Comparison of ENCODE assay signal across 1 cellular context in the genomic region with DNA sequence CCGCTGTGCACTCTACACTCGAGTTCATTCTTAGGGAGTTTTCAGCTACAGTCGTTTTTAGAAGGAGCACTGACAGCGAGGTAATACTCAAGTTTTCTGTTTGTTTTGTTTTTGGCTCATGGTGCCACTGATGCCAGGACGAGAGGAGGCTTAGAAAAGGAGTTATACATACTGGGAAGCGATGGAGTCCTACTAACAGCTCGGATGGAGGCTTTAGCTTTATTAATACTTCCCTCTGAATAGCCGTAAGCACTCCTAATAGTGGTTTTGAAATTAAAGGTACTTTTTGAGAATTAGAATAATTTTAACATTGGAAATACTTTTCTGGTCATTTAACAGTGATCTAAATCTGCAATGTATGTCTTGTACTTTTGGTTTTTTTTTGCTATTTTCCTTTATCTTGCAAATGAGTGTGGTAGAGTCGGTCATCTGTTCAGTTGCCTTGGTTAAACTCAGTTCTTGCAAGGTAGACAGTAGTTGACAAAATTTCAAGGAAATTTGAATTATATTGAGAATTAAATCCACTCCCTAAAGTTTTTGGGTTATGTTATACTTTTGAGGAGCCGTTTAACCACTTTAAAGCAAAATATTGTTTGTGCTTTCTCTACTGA.
TF ChIP-seq lines count a peak whose summit lies in the region.

No MANE protein-coding gene starts in this region.

TF ChIP-seq in K562, 482 proteins besides CTCF, POLR2A, EP300 and RAD21 (continued from another document and continues in another):
- TF ChIP-seq, protein P1, sequence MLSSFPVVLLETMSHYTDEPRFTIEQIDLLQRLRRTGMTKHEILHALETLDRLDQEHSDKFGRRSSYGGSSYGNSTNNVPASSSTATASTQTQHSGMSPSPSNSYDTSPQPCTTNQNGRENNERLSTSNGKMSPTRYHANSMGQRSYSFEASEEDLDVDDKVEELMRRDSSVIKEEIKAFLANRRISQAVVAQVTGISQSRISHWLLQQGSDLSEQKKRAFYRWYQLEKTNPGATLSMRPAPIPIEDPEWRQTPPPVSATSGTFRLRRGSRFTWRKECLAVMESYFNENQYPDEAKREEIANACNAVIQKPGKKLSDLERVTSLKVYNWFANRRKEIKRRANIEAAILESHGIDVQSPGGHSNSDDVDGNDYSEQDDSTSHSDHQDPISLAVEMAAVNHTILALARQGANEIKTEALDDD (IDR thresholded peaks at IDR 0.05) = peak; percentile 37; the same call in 1 of the 2 replicates
- 0 out of 2 replicates have a peak, but pooled peaks have one; percentile 12 for TF ChIP-seq DPF2 (IDR thresholded peaks at IDR 0.05)
- no peak for TF ChIP-seq ETS2 (tag; IDR thresholded peaks at IDR 0.05; ENCODE audit: borderline replicate concordance, poor library complexity, severe bottlenecking)
- TF ChIP-seq KAT7 (CRISPR knock-in tag; IDR thresholded peaks at IDR 0.05; ENCODE audit: borderline replicate concordance) = no peak
- TF ChIP-seq SOX6 (IDR thresholded peaks at IDR 0.05) = no peak
- peak; percentile 19 for TF ChIP-seq SMARCA4 (IDR thresholded peaks at IDR 0.05)
- no peak for TF ChIP-seq FOXK1 (CRISPR knock-in tag; IDR thresholded peaks at IDR 0.05; ENCODE audit: borderline replicate concordance)
- TF ChIP-seq, protein P2, sequence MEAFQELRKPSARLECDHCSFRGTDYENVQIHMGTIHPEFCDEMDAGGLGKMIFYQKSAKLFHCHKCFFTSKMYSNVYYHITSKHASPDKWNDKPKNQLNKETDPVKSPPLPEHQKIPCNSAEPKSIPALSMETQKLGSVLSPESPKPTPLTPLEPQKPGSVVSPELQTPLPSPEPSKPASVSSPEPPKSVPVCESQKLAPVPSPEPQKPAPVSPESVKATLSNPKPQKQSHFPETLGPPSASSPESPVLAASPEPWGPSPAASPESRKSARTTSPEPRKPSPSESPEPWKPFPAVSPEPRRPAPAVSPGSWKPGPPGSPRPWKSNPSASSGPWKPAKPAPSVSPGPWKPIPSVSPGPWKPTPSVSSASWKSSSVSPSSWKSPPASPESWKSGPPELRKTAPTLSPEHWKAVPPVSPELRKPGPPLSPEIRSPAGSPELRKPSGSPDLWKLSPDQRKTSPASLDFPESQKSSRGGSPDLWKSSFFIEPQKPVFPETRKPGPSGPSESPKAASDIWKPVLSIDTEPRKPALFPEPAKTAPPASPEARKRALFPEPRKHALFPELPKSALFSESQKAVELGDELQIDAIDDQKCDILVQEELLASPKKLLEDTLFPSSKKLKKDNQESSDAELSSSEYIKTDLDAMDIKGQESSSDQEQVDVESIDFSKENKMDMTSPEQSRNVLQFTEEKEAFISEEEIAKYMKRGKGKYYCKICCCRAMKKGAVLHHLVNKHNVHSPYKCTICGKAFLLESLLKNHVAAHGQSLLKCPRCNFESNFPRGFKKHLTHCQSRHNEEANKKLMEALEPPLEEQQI (IDR thresholded peaks at IDR 0.05) = no peak
- TF ChIP-seq ATF7 (IDR thresholded peaks at IDR 0.05) = peak; percentile 37; the same call in 1 of the 2 replicates
- 0 out of 2 replicates have a peak, but pooled peaks have one; percentile 47 for TF ChIP-seq RHOXF2B (CRISPR knock-in tag; conservative IDR thresholded peaks at IDR 0.05)
- TF ChIP-seq HDAC3 (IDR thresholded peaks at IDR 0.05; ENCODE audit: borderline replicate concordance, partially characterized antibody) = no peak
- TF ChIP-seq NCOA2 (IDR thresholded peaks at IDR 0.05; ENCODE audit: partially characterized antibody in 2 of 2) = no peak
- TF ChIP-seq, protein P3, sequence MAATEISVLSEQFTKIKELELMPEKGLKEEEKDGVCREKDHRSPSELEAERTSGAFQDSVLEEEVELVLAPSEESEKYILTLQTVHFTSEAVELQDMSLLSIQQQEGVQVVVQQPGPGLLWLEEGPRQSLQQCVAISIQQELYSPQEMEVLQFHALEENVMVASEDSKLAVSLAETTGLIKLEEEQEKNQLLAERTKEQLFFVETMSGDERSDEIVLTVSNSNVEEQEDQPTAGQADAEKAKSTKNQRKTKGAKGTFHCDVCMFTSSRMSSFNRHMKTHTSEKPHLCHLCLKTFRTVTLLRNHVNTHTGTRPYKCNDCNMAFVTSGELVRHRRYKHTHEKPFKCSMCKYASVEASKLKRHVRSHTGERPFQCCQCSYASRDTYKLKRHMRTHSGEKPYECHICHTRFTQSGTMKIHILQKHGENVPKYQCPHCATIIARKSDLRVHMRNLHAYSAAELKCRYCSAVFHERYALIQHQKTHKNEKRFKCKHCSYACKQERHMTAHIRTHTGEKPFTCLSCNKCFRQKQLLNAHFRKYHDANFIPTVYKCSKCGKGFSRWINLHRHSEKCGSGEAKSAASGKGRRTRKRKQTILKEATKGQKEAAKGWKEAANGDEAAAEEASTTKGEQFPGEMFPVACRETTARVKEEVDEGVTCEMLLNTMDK (IDR thresholded peaks at IDR 0.05; ENCODE audit: borderline replicate concordance, insufficient read depth, low read depth, low read length, poor library complexity, severe bottlenecking) = no peak
- TF ChIP-seq RAD51 (IDR thresholded peaks at IDR 0.05; ENCODE audit: borderline replicate concordance, low read depth) = no peak
- peak; percentile 4 for TF ChIP-seq DACH1 (IDR thresholded peaks at IDR 0.05; ENCODE audit: partially characterized antibody)
- 0 out of 2 replicates have a peak, but pooled peaks have one; percentile 10 for TF ChIP-seq ETV5 (CRISPR knock-in tag; IDR thresholded peaks at IDR 0.05; ENCODE audit: low read depth)
- no peak; the same call in 1 of the 2 replicates for TF ChIP-seq MBD2 (IDR thresholded peaks at IDR 0.05; ENCODE audit: borderline replicate concordance, low read depth)
- no peak for TF ChIP-seq ZNF324 (CRISPR knock-in tag; IDR thresholded peaks at IDR 0.05)
- TF ChIP-seq ESRRB (CRISPR knock-in tag; IDR thresholded peaks at IDR 0.05; ENCODE audit: borderline replicate concordance) = no peak
- peak; percentile 21; the same call in 1 of the 2 replicates for TF ChIP-seq TAF7 (tag; IDR thresholded peaks at IDR 0.05)
- TF ChIP-seq ELF2 (CRISPR knock-in tag; IDR thresholded peaks at IDR 0.05) = no peak
- peak; percentile 32; the same call in 1 of the 2 replicates for TF ChIP-seq HDGF (IDR thresholded peaks at IDR 0.05)
- no peak for TF ChIP-seq RBFOX2 (IDR thresholded peaks at IDR 0.05; ENCODE audit: low read depth, low read length)
- 0 out of 4 replicates have a peak, but pooled peaks of 1 of the 2 experiments have one; percentile 8 for TF ChIP-seq SIN3A (IDR thresholded peaks at IDR 0.05; ENCODE audit: borderline replicate concordance in 2 of 2, control insufficient read depth in 1 of 2, low read depth in 2 of 2, low read length in 2 of 2)
- no peak for TF ChIP-seq PTBP1 (IDR thresholded peaks at IDR 0.05; ENCODE audit: low read depth, low read length)
- no peak for TF ChIP-seq ZNF184 (CRISPR knock-in tag; IDR thresholded peaks at IDR 0.05)
- TF ChIP-seq, protein P4, sequence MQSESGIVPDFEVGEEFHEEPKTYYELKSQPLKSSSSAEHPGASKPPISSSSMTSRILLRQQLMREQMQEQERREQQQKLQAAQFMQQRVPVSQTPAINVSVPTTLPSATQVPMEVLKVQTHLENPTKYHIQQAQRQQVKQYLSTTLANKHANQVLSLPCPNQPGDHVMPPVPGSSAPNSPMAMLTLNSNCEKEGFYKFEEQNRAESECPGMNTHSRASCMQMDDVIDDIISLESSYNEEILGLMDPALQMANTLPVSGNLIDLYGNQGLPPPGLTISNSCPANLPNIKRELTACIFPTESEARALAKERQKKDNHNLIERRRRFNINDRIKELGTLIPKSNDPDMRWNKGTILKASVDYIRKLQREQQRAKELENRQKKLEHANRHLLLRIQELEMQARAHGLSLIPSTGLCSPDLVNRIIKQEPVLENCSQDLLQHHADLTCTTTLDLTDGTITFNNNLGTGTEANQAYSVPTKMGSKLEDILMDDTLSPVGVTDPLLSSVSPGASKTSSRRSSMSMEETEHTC (IDR thresholded peaks at IDR 0.05) = no peak
- no peak for TF ChIP-seq ZFX (CRISPR knock-in tag; IDR thresholded peaks at IDR 0.05)
- TF ChIP-seq PHF20 (IDR thresholded peaks at IDR 0.05; ENCODE audit: partially characterized antibody) = no peak
- no peak for TF ChIP-seq NFRKB (IDR thresholded peaks at IDR 0.05; ENCODE audit: low read depth)
- TF ChIP-seq EP400 (IDR thresholded peaks at IDR 0.05) = no peak; the same call in 1 of the 2 replicates
- no peak for TF ChIP-seq ZNF586 (CRISPR knock-in tag; conservative IDR thresholded peaks at IDR 0.05)
- no peak for TF ChIP-seq ZNF134 (CRISPR knock-in tag; conservative IDR thresholded peaks at IDR 0.05)
- TF ChIP-seq PYGO2 (tag; IDR thresholded peaks at IDR 0.05) = no peak
- no peak for TF ChIP-seq KAT2B (IDR thresholded peaks at IDR 0.05; ENCODE audit: low read depth, low read length)
- no peak for TF ChIP-seq PPARD (CRISPR knock-in tag; IDR thresholded peaks at IDR 0.05)
- peak; percentile 45; the same call in 1 of the 2 replicates for TF ChIP-seq POLR2H (tag; IDR thresholded peaks at IDR 0.05; ENCODE audit: low read depth)
- TF ChIP-seq, protein P5, sequence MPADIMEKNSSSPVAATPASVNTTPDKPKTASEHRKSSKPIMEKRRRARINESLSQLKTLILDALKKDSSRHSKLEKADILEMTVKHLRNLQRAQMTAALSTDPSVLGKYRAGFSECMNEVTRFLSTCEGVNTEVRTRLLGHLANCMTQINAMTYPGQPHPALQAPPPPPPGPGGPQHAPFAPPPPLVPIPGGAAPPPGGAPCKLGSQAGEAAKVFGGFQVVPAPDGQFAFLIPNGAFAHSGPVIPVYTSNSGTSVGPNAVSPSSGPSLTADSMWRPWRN (IDR thresholded peaks at IDR 0.05; ENCODE audit: low read depth) = 0 out of 2 replicates have a peak, but pooled peaks have one; percentile 3
- TF ChIP-seq, protein P6, sequence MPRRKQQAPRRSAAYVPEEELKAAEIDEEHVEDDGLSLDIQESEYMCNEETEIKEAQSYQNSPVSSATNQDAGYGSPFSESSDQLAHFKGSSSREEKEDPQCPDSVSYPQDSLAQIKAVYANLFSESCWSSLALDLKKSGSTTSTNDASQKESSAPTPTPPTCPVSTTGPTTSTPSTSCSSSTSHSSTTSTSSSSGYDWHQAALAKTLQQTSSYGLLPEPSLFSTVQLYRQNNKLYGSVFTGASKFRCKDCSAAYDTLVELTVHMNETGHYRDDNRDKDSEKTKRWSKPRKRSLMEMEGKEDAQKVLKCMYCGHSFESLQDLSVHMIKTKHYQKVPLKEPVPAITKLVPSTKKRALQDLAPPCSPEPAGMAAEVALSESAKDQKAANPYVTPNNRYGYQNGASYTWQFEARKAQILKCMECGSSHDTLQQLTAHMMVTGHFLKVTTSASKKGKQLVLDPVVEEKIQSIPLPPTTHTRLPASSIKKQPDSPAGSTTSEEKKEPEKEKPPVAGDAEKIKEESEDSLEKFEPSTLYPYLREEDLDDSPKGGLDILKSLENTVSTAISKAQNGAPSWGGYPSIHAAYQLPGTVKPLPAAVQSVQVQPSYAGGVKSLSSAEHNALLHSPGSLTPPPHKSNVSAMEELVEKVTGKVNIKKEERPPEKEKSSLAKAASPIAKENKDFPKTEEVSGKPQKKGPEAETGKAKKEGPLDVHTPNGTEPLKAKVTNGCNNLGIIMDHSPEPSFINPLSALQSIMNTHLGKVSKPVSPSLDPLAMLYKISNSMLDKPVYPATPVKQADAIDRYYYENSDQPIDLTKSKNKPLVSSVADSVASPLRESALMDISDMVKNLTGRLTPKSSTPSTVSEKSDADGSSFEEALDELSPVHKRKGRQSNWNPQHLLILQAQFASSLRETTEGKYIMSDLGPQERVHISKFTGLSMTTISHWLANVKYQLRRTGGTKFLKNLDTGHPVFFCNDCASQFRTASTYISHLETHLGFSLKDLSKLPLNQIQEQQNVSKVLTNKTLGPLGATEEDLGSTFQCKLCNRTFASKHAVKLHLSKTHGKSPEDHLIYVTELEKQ (CRISPR knock-in tag; IDR thresholded peaks at IDR 0.05) = no peak
- TF ChIP-seq, protein P7, sequence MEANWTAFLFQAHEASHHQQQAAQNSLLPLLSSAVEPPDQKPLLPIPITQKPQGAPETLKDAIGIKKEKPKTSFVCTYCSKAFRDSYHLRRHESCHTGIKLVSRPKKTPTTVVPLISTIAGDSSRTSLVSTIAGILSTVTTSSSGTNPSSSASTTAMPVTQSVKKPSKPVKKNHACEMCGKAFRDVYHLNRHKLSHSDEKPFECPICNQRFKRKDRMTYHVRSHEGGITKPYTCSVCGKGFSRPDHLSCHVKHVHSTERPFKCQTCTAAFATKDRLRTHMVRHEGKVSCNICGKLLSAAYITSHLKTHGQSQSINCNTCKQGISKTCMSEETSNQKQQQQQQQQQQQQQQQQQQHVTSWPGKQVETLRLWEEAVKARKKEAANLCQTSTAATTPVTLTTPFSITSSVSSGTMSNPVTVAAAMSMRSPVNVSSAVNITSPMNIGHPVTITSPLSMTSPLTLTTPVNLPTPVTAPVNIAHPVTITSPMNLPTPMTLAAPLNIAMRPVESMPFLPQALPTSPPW (CRISPR knock-in tag; IDR thresholded peaks at IDR 0.05) = no peak
- TF ChIP-seq TAF15 (IDR thresholded peaks at IDR 0.05; ENCODE audit: low read depth, low read length) = no peak
- TF ChIP-seq, protein P8, sequence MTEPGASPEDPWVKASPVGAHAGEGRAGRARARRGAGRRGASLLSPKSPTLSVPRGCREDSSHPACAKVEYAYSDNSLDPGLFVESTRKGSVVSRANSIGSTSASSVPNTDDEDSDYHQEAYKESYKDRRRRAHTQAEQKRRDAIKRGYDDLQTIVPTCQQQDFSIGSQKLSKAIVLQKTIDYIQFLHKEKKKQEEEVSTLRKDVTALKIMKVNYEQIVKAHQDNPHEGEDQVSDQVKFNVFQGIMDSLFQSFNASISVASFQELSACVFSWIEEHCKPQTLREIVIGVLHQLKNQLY (CRISPR knock-in tag; conservative IDR thresholded peaks at IDR 0.05) = no peak
- TF ChIP-seq PCBP2 (IDR thresholded peaks at IDR 0.05; ENCODE audit: low read depth, low read length, poor library complexity, severe bottlenecking) = no peak
- no peak for TF ChIP-seq DMBX1 (CRISPR knock-in tag; IDR thresholded peaks at IDR 0.05; ENCODE audit: borderline replicate concordance)
- TF ChIP-seq TEAD2 (tag; IDR thresholded peaks at IDR 0.05) = peak; percentile 39; the same call in 1 of the 2 replicates
- 0 out of 4 replicates have a peak, but pooled peaks of 1 of the 2 experiments have one; percentile 20 for TF ChIP-seq ARNT (IDR thresholded peaks at IDR 0.05)
